Comparison of ENCODE assay signal across 1 cellular context in genomic region chr22:46451741-46452140, GRCh38.
TF ChIP-seq lines count a peak whose summit lies in the region.

No MANE protein-coding gene starts in this region.

TF ChIP-seq in WTC11, 78 proteins besides CTCF, POLR2A, EP300 and RAD21 (continued from another document):
- TF ChIP-seq ELF4 (CRISPR knock-in tag; IDR thresholded peaks at IDR 0.05; ENCODE audit: low read depth) (no peak), ATF1 (CRISPR knock-in tag; IDR thresholded peaks at IDR 0.05) (no peak), MXD4 (CRISPR knock-in tag; IDR thresholded peaks at IDR 0.05; ENCODE audit: borderline replicate concordance) (no peak)
